14 cellular contexts compared by ENCODE assay signal in genomic region chr1:201460783-201461182, GRCh38. TPM values are rescaled to one million over a fixed set of nuclear protein-coding genes. Genes with fewer than 3 reads are reported as not detected.
A peak's percentile ranks its signal among the peaks of the same experiment; 100 is the strongest.
DNase-seq lines count a peak whose midpoint lies in the region; ATAC-seq and TF ChIP-seq lines count a peak whose summit lies in the region.
"Had no signal": no experiment of that assay in that cellular context is flagged by ENCODE, and none has a peak within 500 bp of the region (broad histone marks: within the 10 kb centered on the region; RNA-seq: fewer than 3 reads in every experiment).

No MANE protein-coding gene starts in this region.

- H3K4me3 Mint-ChIP-seq in natural killer cell treated with Interleukin-12 subunit alpha and Interleukin-12 subunit beta and Interleukin-15 and Interleukin-18, amount 100 ng/mL, for 72 hours = no peak overlapping the region
- H3K4me3 Mint-ChIP-seq: activated CD4-positive, alpha-beta memory T cell treated with anti-CD3 and anti-CD28 coated beads for 36 hours; T-helper 17 cell had no signal

- no peak overlapping the region for H3K27ac Mint-ChIP-seq in natural killer cell treated with Interleukin-12 subunit alpha and Interleukin-12 subunit beta and Interleukin-15 and Interleukin-18, amount 100 ng/mL, for 72 hours
- H3K27ac Mint-ChIP-seq: activated CD4-positive, alpha-beta memory T cell treated with anti-CD3 and anti-CD28 coated beads for 36 hours; T-helper 17 cell had no signal

- no peaks in the 10 kb centered on the region for H3K36me3 Mint-ChIP-seq in natural killer cell treated with Interleukin-12 subunit alpha and Interleukin-12 subunit beta and Interleukin-15 and Interleukin-18, amount 100 ng/mL, for 72 hours
- H3K36me3 Mint-ChIP-seq: activated CD4-positive, alpha-beta memory T cell treated with anti-CD3 and anti-CD28 coated beads for 36 hours had no signal

- H3K36me3 ChIP-seq in PC-9 (ENCODE audit: low read depth) (peaks cover 17% of the 10 kb centered on the region), mammary epithelial cell (ENCODE audit: insufficient read depth, low read length) (peaks cover 4% of the 10 kb centered on the region), muscle layer of colon (ENCODE audit: insufficient read depth, low read length) (peaks cover 18% of the 10 kb centered on the region), tibial artery (peaks cover 15 to 16% (median 16%) of the 10 kb centered on the region in 3 donors)

- H4K20me1 ChIP-seq in PC-9 (ENCODE audit: insufficient read depth) (no peaks in the 10 kb centered on the region), mammary epithelial cell (ENCODE audit: insufficient read depth, low read length) (no peaks in the 10 kb centered on the region)

- no peaks in the 10 kb centered on the region for H3K9me3 ChIP-seq in PC-9 (ENCODE audit: insufficient read depth, low read depth)
- no peaks in the 10 kb centered on the region for H3K9me3 ChIP-seq in mammary epithelial cell (replicated peaks; ENCODE audit: insufficient read depth, low read length)
- no peaks in the 10 kb centered on the region for H3K9me3 ChIP-seq in muscle layer of colon (ENCODE audit: low read length)
- H3K9me3 ChIP-seq in tibial artery = no peaks in the 10 kb centered on the region

- TF ChIP-seq CTCF in PC-9 (conservative IDR thresholded peaks at IDR 0.05) = no peak
- no peak for TF ChIP-seq CTCF in mammary epithelial cell (conservative IDR thresholded peaks at IDR 0.05 in 1 of 2, IDR thresholded peaks at IDR 0.05 in 1 of 2; ENCODE audit: extremely low read depth in 1 of 2, insufficient read depth in 1 of 2, low read depth in 1 of 2, low read length in 2 of 2)
- TF ChIP-seq CTCF in tibial artery (IDR thresholded peaks at IDR 0.05) = no peak

- H3K9ac ChIP-seq in mammary epithelial cell (ENCODE audit: insufficient read depth, low read length) = peak overlapping the region; percentile 88
- no peak overlapping the region for H3K9ac ChIP-seq in muscle layer of colon (ENCODE audit: low read length)

- no peak for ATAC-seq in HG03342 (IDR thresholded peaks at IDR 0.05; ENCODE audit: unreplicated experiment)
- ATAC-seq in natural killer cell treated with Interleukin-12 subunit alpha and Interleukin-12 subunit beta and Interleukin-15 and Interleukin-18, amount 100 ng/mL, for 72 hours = no peak
- ATAC-seq: T-helper 17 cell had no signal

- WGBS in mammary epithelial cell (ENCODE audit: low coverage, missing lambda C conversion rate) = 44% methylated on average over 4 of the region's 4 CpGs

- H3K79me2 ChIP-seq in PC-9 (ENCODE audit: low read depth) (peaks cover 16% of the 10 kb centered on the region), mammary epithelial cell (ENCODE audit: insufficient read depth, low read length) (peaks cover 22% of the 10 kb centered on the region)

- CTCF ChIA-PET in PC-9 (lab: Charles Lee) = interaction anchor here (0.9 to 1.6 kb wide), 2 partner anchors 21 to 25 kb away, joined by 3 to 5 read pairs; no protein-coding TSS in a partner anchor
- CTCF ChIA-PET in mammary epithelial cell (lab: Charles Lee; ENCODE audit: low non-redundant PET) = no interaction called here

- H3K27me3 ChIP-seq in PC-9 (ENCODE audit: insufficient read depth, low read depth) (no peaks in the 10 kb centered on the region), mammary epithelial cell (ENCODE audit: insufficient read depth, low read length) (no peaks in the 10 kb centered on the region), muscle layer of colon (ENCODE audit: control insufficient read depth in 1 of 2, insufficient read depth in 2 of 2, low read length in 2 of 2) (no peaks in the 10 kb centered on the region), tibial artery (no peaks in the 10 kb centered on the region)

- peaks cover 65% of the 10 kb centered on the region for H3F3A ChIP-seq in PC-9 (ENCODE audit: insufficient read depth, low read depth)

- peak overlapping the region; percentile 85 for H3K4me2 ChIP-seq in PC-9
- H3K4me2 ChIP-seq in mammary epithelial cell (ENCODE audit: insufficient read depth, low read depth, low read length) = peak overlapping the region; percentile 23

- peak overlapping the region; percentile 21; the same call in 1 of the 2 replicates for H3K4me3 ChIP-seq in PC-9
- H3K4me3 ChIP-seq in mammary epithelial cell (replicated peaks in 1 of 3; ENCODE audit: insufficient read depth in 1 of 3, low read depth in 2 of 3, low read length in 3 of 3) = no peak overlapping the region
- H3K4me3 ChIP-seq in muscle layer of colon (ENCODE audit: low read depth in 1 of 2, low read length in 2 of 2) = peak overlapping the region in 1 of 2 donors; percentile 24
- no peak overlapping the region for H3K4me3 ChIP-seq in tibial artery

- no peaks in the 10 kb centered on the region for H3K9me3 Mint-ChIP-seq in natural killer cell treated with Interleukin-12 subunit alpha and Interleukin-12 subunit beta and Interleukin-15 and Interleukin-18, amount 100 ng/mL, for 72 hours
- H3K9me3 Mint-ChIP-seq: activated CD4-positive, alpha-beta memory T cell treated with anti-CD3 and anti-CD28 coated beads for 36 hours had no signal

- no peak for DNase-seq in PC-9
- DNase-seq in mammary epithelial cell = no peak
- no peak for DNase-seq in tibial artery
- DNase-seq in natural killer cell treated with Interleukin-12 subunit alpha and Interleukin-12 subunit beta and Interleukin-15 and Interleukin-18, amount 100 ng/mL, for 72 hours (ENCODE audit: low spot score) = no peak
- DNase-seq in HCEC 1CT = no peak
- DNase-seq in activated CD4-positive, alpha-beta T cell treated with anti-CD3 and anti-CD28 coated beads, Interleukin-2, amount 50 U/mL, for 4 hours = no peak
- DNase-seq: activated CD4-positive, alpha-beta memory T cell treated with anti-CD3 and anti-CD28 coated beads for 36 hours; activated gamma-delta T cell treated with Interleukin-2 at 50 U/mL for 16 hours; stimulated activated CD4-positive, alpha-beta T cell treated with anti-CD3 and anti-CD28 coated beads, Interleukin-4, amount 100 ng/mL, for 24 hours; stimulated activated naive CD4-positive, alpha-beta T cell; T-helper 17 cell had no signal

- peaks cover 0 to 3% of the 10 kb centered on the region in 2 donors for H3K4me1 Mint-ChIP-seq in natural killer cell treated with Interleukin-12 subunit alpha and Interleukin-12 subunit beta and Interleukin-15 and Interleukin-18, amount 100 ng/mL, for 72 hours (ENCODE audit: low read depth in 2 of 2)

- H3K4me1 ChIP-seq in PC-9 (replicated peaks; ENCODE audit: insufficient read depth) (peaks cover 88% of the 10 kb centered on the region), mammary epithelial cell (ENCODE audit: insufficient read depth, low read length) (peaks cover 77% of the 10 kb centered on the region), muscle layer of colon (ENCODE audit: insufficient read depth, low read length) (peaks cover 71% of the 10 kb centered on the region), tibial artery (peaks cover 0 to 61% (median 45%) of the 10 kb centered on the region in 4 donors)

- BruUV-seq in PC-9 (replicated peaks; lab: Mats Ljungman, UMichigan) (no TSS peak), mammary epithelial cell (replicated peaks; lab: Mats Ljungman, UMichigan) (no TSS peak)

- dilution Hi-C loops in mammary epithelial cell (cut with HindIII; ENCODE audit: low sequenced_read_pairs) = loop anchor here (5.0 kb wide), 1 partner anchor 153 kb away; no protein-coding TSS in a partner anchor

- H3K9me2 ChIP-seq in PC-9 (ENCODE audit: insufficient read depth) = no peaks in the 10 kb centered on the region

- intact Hi-C loops in PC-9 (cut with micrococcal nuclease; ENCODE audit: unreplicated experiment) = loop anchor here (2.0 to 10.0 kb wide), 4 partner anchors 28 to 884 kb away; partner anchors contain the start of genes LAD1, PPP1R12B and UBE2T
- intact Hi-C loops in mammary epithelial cell (cut with micrococcal nuclease) = loop anchor here (1.0 to 5.0 kb wide), 3 partner anchors 12 to 63 kb away; partner anchors contain the start of gene LAD1
- intact Hi-C loops in tibial artery (cut with DNase I; ENCODE audit: low total_unique reads) = no loop called here

- in situ Hi-C loops in mammary epithelial cell (cut with MboI; ENCODE audit: low sequenced_read_pairs in 2 of 2) = no loop called here

- POLR2A ChIA-PET in PC-9 (lab: Charles Lee; ENCODE audit: unreplicated experiment) = interaction anchor here (1.2 kb wide), 1 partner anchor 8 kb away, joined by 3 read pairs; the partner anchor contains the start of gene PHLDA3

- H3K27me3 Mint-ChIP-seq in natural killer cell treated with Interleukin-12 subunit alpha and Interleukin-12 subunit beta and Interleukin-15 and Interleukin-18, amount 100 ng/mL, for 72 hours = peaks cover 6 to 13% of the 10 kb centered on the region in 2 donors
- H3K27me3 Mint-ChIP-seq: activated CD4-positive, alpha-beta memory T cell treated with anti-CD3 and anti-CD28 coated beads for 36 hours had no signal

- H3K27ac ChIP-seq in PC-9 = peak overlapping the region; percentile 100
- H3K27ac ChIP-seq in mammary epithelial cell (ENCODE audit: insufficient read depth, low read depth, low read length) = peak overlapping the region; percentile 98
- H3K27ac ChIP-seq in muscle layer of colon (ENCODE audit: low read depth, low read length) = peak overlapping the region; percentile 64
- peak overlapping the region; percentile 90 to 96 for H3K27ac ChIP-seq in tibial artery

- H2AFZ ChIP-seq in PC-9 (no peak overlapping the region), mammary epithelial cell (ENCODE audit: low read depth, low read length) (no peak overlapping the region)

RNA-seq across cellular contexts. Expression of gene PHLDA3, which starts 8.2 kb away (rescaled TPM):
- total RNA-seq in PC-9 (2021) (31.6 and 46.4 TPM in 2 replicates), mammary epithelial cell (100 to 1,000 TPM; 132 to 205 TPM)
- 96.4 TPM for polyA plus RNA-seq in mammary epithelial cell
- polyA minus RNA-seq in mammary epithelial cell = 27.0 TPM
- 1 to 10 TPM; 2.7 to 3.3 TPM for total RNA-seq in natural killer cell treated with Interleukin-12 subunit alpha and Interleukin-12 subunit beta and Interleukin-15 and Interleukin-18, amount 100 ng/mL, for 72 hours

RNA-seq across cellular contexts. Expression of gene TNNI1, which starts 39.3 kb away (rescaled TPM):
- not detected in 2 replicates for total RNA-seq in PC-9 (2021)
- total RNA-seq in mammary epithelial cell = not detected
- polyA plus RNA-seq in mammary epithelial cell = 0.07 TPM
- not detected for polyA minus RNA-seq in mammary epithelial cell
- not detected for total RNA-seq in natural killer cell treated with Interleukin-12 subunit alpha and Interleukin-12 subunit beta and Interleukin-15 and Interleukin-18, amount 100 ng/mL, for 72 hours
- total RNA-seq: activated CD4-positive, alpha-beta memory T cell treated with anti-CD3 and anti-CD28 coated beads for 36 hours; glomerular endothelial cell; T-helper 17 cell had no signal

RNA-seq across cellular contexts. Expression of gene CSRP1, which starts 46.1 kb away (rescaled TPM):
- total RNA-seq in PC-9 (2021) (56.8 and 61.3 TPM in 2 replicates), mammary epithelial cell (100 to 1,000 TPM; 145 to 609 TPM)
- 231 TPM for polyA plus RNA-seq in mammary epithelial cell
- 209 TPM for polyA minus RNA-seq in mammary epithelial cell
- 10 to 100 TPM; 41.6 to 57.8 TPM for total RNA-seq in natural killer cell treated with Interleukin-12 subunit alpha and Interleukin-12 subunit beta and Interleukin-15 and Interleukin-18, amount 100 ng/mL, for 72 hours
